18 cellular contexts compared by ENCODE assay signal in genomic region chr20:38255389-38255788, GRCh38. TPM values are rescaled to one million over a fixed set of nuclear protein-coding genes. Genes with fewer than 3 reads are reported as not detected.
DNase-seq lines count a peak whose midpoint lies in the region; ATAC-seq and TF ChIP-seq lines count a peak whose summit lies in the region.
"Had no signal": no experiment of that assay in that cellular context is flagged by ENCODE, and none has a peak within 500 bp of the region (broad histone marks: within the 10 kb centered on the region; RNA-seq: fewer than 3 reads in every experiment).

No MANE protein-coding gene starts in this region.

- peaks cover 3 to 12% (median 5%) of the 10 kb centered on the region in 3 donors for H3K4me1 ChIP-seq in skeletal muscle tissue (ENCODE audit: control insufficient read depth in 3 of 3, insufficient read depth in 3 of 3, low read length in 3 of 3)

- H3K4me3 ChIP-seq in skeletal muscle tissue (ENCODE audit: low read length in 3 of 3), result no peak overlapping the region
- H3K4me3 ChIP-seq: K562, upper lobe of left lung had no signal

- ATAC-seq in HG03460 (IDR thresholded peaks at IDR 0.05; ENCODE audit: unreplicated experiment), result no peak
- ATAC-seq: activated T-helper 17 cell treated with anti-CD3 and anti-CD28 coated beads, Interleukin-2, amount 50 U/mL, for 72 hours; K562 had no signal

- in situ Hi-C loops in G401 (cut with HindIII; ENCODE audit: low sequenced_read_pairs) (no loop called here), GM13976 (cut with MboI; ENCODE audit: low sequenced_read_pairs, unreplicated experiment) (no loop called here)

- peak overlapping the region; percentile 40 for H3K27ac ChIP-seq in skeletal muscle tissue (ENCODE audit: low read depth, low read length)
- H3K27ac ChIP-seq: epithelial cell of prostate, upper lobe of left lung had no signal

- DNase-seq in AG20443 (ENCODE audit: low spot score) (peak; percentile 47), dedifferentiated amniotic fluid mesenchymal stem cell (ENCODE audit: extremely low spot score) (peak; percentile 48), iris pigment epithelial cell (ENCODE audit: low read depth) (peak; percentile 48), NCI-H2227 (lab: John Stamatoyannopoulos, UW; ENCODE audit: unreplicated experiment) (no peak), G401 (ENCODE audit: low spot score) (no peak), GM13976 (ENCODE audit: low spot score) (no peak)
- DNase-seq: ACHN; activated CD4-positive, alpha-beta T cell treated with anti-CD3 and anti-CD28 coated beads, Interleukin-2, amount 50 U/mL, for 48 hours; NCI-H1436 treated with DMSO at 0.1 percent for 48 hours; NCI-H524; upper lobe of left lung had no signal

- no peak for TF ChIP-seq CTCF in GM13976 (IDR thresholded peaks at IDR 0.05; ENCODE audit: borderline replicate concordance, control extremely low read depth, extremely low read depth, insufficient read depth, missing control alignments)

- H3K36me3 ChIP-seq in skeletal muscle tissue (ENCODE audit: control insufficient read depth in 3 of 3, insufficient read depth in 3 of 3, low read length in 3 of 3), result no peaks in the 10 kb centered on the region
- H3K36me3 ChIP-seq: upper lobe of left lung had no signal

- H3K9me3 ChIP-seq in skeletal muscle tissue (ENCODE audit: control insufficient read depth in 3 of 3, low read length in 3 of 3), result no peaks in the 10 kb centered on the region
- H3K9me3 ChIP-seq: upper lobe of left lung had no signal

- H3K27me3 ChIP-seq in skeletal muscle tissue (ENCODE audit: control insufficient read depth in 3 of 3, insufficient read depth in 3 of 3, low read length in 3 of 3), result peaks cover 8 to 17% (median 12%) of the 10 kb centered on the region in 3 donors

- H3K9ac ChIP-seq in skeletal muscle tissue (ENCODE audit: low read depth in 1 of 3, low read length in 3 of 3), result no peak overlapping the region

RNA-seq across cellular contexts. Expression of gene KIAA1755, which starts 5.1 kb away (rescaled TPM):
- 3.7 TPM for total RNA-seq in skeletal muscle tissue
- total RNA-seq in G401 (2014; rRNA removed; shearing (Covaris generic)), result not detected in 2 replicates
- total RNA-seq: activated T-helper 17 cell treated with anti-CD3 and anti-CD28 coated beads, Interleukin-2, amount 50 U/mL, for 72 hours; bronchial epithelial cell; K562; T-helper 2 cell treated with Interferon-gamma antibody and Interleukin-4, amounts not matched to agents 100 ng/mL and 5 ng/mL, for 36 hours had no signal

RNA-seq across cellular contexts. Expression of gene BPI, which starts 48.6 kb away (rescaled TPM):
- total RNA-seq in skeletal muscle tissue, result 1.0 TPM
- total RNA-seq in G401 (2014; rRNA removed; shearing (Covaris generic)), result not detected in 2 replicates
- total RNA-seq: activated T-helper 17 cell treated with anti-CD3 and anti-CD28 coated beads, Interleukin-2, amount 50 U/mL, for 72 hours; bronchial epithelial cell; K562; T-helper 2 cell treated with Interferon-gamma antibody and Interleukin-4, amounts not matched to agents 100 ng/mL and 5 ng/mL, for 36 hours had no signal

Comparison
In these comparisons a context has a peak if more than half of its experiments do, and no peak if none do; other contexts are left out.
1. DNase-seq: peak in AG20443 (single experiment), dedifferentiated amniotic fluid mesenchymal stem cell (single experiment) and iris pigment epithelial cell (single experiment); none in NCI-H2227 (single experiment), G401 (single experiment) and GM13976 (single experiment).